In genomic region chr6:145423936-145424335, GRCh38 we compare ENCODE assay signal across 24 cellular contexts.
"Had no signal": no experiment of that assay in that cellular context is flagged by ENCODE, and none has a peak within 500 bp of the region (broad histone marks: within the 10 kb centered on the region; RNA-seq: fewer than 3 reads in every experiment).

No MANE protein-coding gene starts in this region.

- H3K36me3 ChIP-seq: colonic mucosa, esophagus squamous epithelium, heart right ventricle, left ventricle myocardium inferior, lower lobe of right lung, neutrophil, pancreas, right lobe of liver, stomach, thyroid gland had no signal

- H3K27me3 ChIP-seq: colonic mucosa, esophagus squamous epithelium, heart right ventricle, neutrophil, pancreas, right lobe of liver, stomach, thyroid gland had no signal

- FAIRE-seq: endothelial cell of umbilical vein, islet of Langerhans, pancreas, small intestine had no signal

- H3K4me3 ChIP-seq: colonic mucosa, esophagus squamous epithelium, heart right ventricle, left ventricle myocardium inferior, lower lobe of right lung, pancreas, right lobe of liver, stomach, thyroid gland had no signal

- H3K27ac ChIP-seq: colonic mucosa, esophagus squamous epithelium, heart right ventricle, left ventricle myocardium inferior, lower lobe of right lung, neutrophil, pancreas, right lobe of liver, stomach, thyroid gland had no signal

- H3K4me1 ChIP-seq: colonic mucosa, esophagus squamous epithelium, heart right ventricle, left ventricle myocardium inferior, lower lobe of right lung, pancreas, right lobe of liver, stomach, thyroid gland had no signal

- H3K9me3 ChIP-seq: colonic mucosa, esophagus squamous epithelium, left ventricle myocardium inferior, lower lobe of right lung, neutrophil, pancreas, right lobe of liver, stomach, thyroid gland had no signal

- DNase-seq: colonic mucosa; effector memory CD4-positive, alpha-beta T cell; erythroblast; esophagus squamous epithelium; foreskin melanocyte; glutamatergic neuron; heart right ventricle; hippocampal formation; left colon; left ventricle myocardium inferior; lower lobe of right lung; naive B cell; pancreas; right lobe of liver; small intestine; stimulated activated CD4-positive, alpha-beta T cell treated with anti-CD3 and anti-CD28 coated beads, Interleukin-15, amount 100 ng/mL, for 24 hours; stimulated activated CD4-positive, alpha-beta T cell treated with anti-CD3 and anti-CD28 coated beads, Interleukin-4, amount 100 ng/mL, for 1 hour; stimulated activated CD8-positive, alpha-beta memory T cell treated with anti-CD3 and anti-CD28 coated beads, Interleukin-4, amount 100 ng/mL, for 48 hours; stimulated activated naive CD4-positive, alpha-beta T cell treated with Interleukin-2 at 50 U/mL for 16 hours; stomach; thyroid gland had no signal
